Comparison of ENCODE assay signal across 1 cellular context in the genomic region with DNA sequence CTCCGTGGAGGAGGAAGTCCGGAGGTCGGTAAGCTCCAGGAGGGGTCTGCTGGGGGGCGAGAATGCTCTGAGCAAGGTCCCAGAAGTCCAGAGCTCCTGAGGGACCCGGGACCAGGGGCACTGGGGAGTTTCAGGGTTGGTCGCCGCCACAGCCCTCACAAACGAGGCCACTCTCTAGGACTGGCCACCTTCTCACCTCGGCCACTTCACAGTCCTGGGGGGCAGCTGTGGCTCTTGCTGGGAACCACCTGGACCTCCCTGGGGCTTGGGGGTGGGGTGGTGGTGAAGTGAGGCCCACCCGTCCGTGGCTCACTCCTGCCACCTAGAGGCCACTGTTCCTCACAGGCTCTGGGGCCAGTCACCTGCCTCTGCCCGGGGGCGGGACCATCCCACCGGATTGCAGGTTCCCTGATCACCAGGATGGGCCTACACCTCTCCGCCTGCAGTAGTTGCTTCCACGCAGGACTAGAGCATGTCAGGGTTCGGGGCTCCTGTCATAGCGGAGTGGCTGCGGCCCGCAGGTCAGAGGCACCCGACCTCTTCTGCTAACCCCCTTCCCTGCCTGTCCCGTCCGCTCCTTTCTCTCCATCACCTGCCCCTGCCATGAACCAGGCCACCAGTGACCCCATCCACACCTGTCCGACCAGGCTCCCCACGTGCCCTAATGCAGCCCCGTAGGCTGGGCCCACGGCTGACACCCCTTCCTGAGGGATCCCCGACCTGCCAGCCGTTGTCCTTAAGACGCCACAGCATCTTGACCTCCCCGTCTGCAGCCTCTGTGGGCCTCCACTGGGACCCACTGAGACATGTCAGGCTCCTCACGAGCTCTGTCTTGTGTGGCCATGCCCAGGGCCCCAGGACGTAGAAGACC.
TF ChIP-seq lines count a peak whose summit lies in the region.

No MANE protein-coding gene starts in this region.

TF ChIP-seq in K562, 482 proteins besides CTCF, POLR2A, EP300 and RAD21 (continued from another document):
- TF ChIP-seq, protein P1, sequence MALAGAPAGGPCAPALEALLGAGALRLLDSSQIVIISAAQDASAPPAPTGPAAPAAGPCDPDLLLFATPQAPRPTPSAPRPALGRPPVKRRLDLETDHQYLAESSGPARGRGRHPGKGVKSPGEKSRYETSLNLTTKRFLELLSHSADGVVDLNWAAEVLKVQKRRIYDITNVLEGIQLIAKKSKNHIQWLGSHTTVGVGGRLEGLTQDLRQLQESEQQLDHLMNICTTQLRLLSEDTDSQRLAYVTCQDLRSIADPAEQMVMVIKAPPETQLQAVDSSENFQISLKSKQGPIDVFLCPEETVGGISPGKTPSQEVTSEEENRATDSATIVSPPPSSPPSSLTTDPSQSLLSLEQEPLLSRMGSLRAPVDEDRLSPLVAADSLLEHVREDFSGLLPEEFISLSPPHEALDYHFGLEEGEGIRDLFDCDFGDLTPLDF (CRISPR knock-in tag; IDR thresholded peaks at IDR 0.05): no peak
- TF ChIP-seq, protein P2, sequence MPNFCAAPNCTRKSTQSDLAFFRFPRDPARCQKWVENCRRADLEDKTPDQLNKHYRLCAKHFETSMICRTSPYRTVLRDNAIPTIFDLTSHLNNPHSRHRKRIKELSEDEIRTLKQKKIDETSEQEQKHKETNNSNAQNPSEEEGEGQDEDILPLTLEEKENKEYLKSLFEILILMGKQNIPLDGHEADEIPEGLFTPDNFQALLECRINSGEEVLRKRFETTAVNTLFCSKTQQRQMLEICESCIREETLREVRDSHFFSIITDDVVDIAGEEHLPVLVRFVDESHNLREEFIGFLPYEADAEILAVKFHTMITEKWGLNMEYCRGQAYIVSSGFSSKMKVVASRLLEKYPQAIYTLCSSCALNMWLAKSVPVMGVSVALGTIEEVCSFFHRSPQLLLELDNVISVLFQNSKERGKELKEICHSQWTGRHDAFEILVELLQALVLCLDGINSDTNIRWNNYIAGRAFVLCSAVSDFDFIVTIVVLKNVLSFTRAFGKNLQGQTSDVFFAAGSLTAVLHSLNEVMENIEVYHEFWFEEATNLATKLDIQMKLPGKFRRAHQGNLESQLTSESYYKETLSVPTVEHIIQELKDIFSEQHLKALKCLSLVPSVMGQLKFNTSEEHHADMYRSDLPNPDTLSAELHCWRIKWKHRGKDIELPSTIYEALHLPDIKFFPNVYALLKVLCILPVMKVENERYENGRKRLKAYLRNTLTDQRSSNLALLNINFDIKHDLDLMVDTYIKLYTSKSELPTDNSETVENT (CRISPR knock-in tag; IDR thresholded peaks at IDR 0.05): no peak
- no peak for TF ChIP-seq KDM1A (IDR thresholded peaks at IDR 0.05)
- no peak for TF ChIP-seq ZNF589 (CRISPR knock-in tag; IDR thresholded peaks at IDR 0.05; ENCODE audit: low read depth)
- TF ChIP-seq, protein P3, sequence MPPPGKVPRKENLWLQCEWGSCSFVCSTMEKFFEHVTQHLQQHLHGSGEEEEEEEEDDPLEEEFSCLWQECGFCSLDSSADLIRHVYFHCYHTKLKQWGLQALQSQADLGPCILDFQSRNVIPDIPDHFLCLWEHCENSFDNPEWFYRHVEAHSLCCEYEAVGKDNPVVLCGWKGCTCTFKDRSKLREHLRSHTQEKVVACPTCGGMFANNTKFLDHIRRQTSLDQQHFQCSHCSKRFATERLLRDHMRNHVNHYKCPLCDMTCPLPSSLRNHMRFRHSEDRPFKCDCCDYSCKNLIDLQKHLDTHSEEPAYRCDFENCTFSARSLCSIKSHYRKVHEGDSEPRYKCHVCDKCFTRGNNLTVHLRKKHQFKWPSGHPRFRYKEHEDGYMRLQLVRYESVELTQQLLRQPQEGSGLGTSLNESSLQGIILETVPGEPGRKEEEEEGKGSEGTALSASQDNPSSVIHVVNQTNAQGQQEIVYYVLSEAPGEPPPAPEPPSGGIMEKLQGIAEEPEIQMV (tag; conservative IDR thresholded peaks at IDR 0.05; ENCODE audit: low read depth): no peak
- TF ChIP-seq EGR1 (conservative IDR thresholded peaks at IDR 0.05): peak; percentile 55
- TF ChIP-seq E2F3 (CRISPR knock-in tag; IDR thresholded peaks at IDR 0.05): no peak
- TF ChIP-seq RNF2 (IDR thresholded peaks at IDR 0.05): no peak
- TF ChIP-seq ZBED1 (IDR thresholded peaks at IDR 0.05): no peak
- no peak for TF ChIP-seq KAT7 (CRISPR knock-in tag; IDR thresholded peaks at IDR 0.05; ENCODE audit: borderline replicate concordance)
- TF ChIP-seq, protein P4, sequence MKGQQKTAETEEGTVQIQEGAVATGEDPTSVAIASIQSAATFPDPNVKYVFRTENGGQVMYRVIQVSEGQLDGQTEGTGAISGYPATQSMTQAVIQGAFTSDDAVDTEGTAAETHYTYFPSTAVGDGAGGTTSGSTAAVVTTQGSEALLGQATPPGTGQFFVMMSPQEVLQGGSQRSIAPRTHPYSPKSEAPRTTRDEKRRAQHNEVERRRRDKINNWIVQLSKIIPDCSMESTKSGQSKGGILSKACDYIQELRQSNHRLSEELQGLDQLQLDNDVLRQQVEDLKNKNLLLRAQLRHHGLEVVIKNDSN (CRISPR knock-in tag; IDR thresholded peaks at IDR 0.05): peak; percentile 40; the same call in 1 of the 2 replicates
- TF ChIP-seq TAF15 (IDR thresholded peaks at IDR 0.05; ENCODE audit: low read depth, low read length): no peak
